ENCODE assay signal across 8 cellular contexts in genomic region chr5:143016777-143017374, GRCh38.
DNase-seq lines count a peak whose midpoint lies in the region; ATAC-seq and TF ChIP-seq lines count a peak whose summit lies in the region.

No MANE protein-coding gene starts in this region.

- DNase-seq in A172 (ENCODE audit: low spot score) (peak; percentile 64), GM06990 (ENCODE audit: extremely low read depth, insufficient read length) (no peak), NCI-H774 (lab: John Stamatoyannopoulos, UW) (peak; percentile 11), kidney epithelial cell (ENCODE audit: low read depth) (no peak), putamen (ENCODE audit: low spot score) (no peak), RKO (ENCODE audit: low spot score) (no peak)
- DNase-seq in activated naive CD8-positive, alpha-beta T cell treated with anti-CD3 and anti-CD28 coated beads for 36 hours: peak; percentile 36

- no peak for ATAC-seq in GM18505 (IDR thresholded peaks at IDR 0.05; ENCODE audit: unreplicated experiment)

- H3K4me3 ChIP-seq in GM06990 (replicated peaks; ENCODE audit: low read depth, low read length) (no peak overlapping the region), kidney epithelial cell (ENCODE audit: low read depth, low read length) (no peak overlapping the region)

- H3K4me1 Mint-ChIP-seq in activated naive CD8-positive, alpha-beta T cell treated with anti-CD3 and anti-CD28 coated beads for 36 hours: peaks cover 32% of the 10 kb centered on the region

- no peaks in the 10 kb centered on the region for H3K27me3 ChIP-seq in GM06990 (replicated peaks; ENCODE audit: control insufficient read depth, insufficient read depth, low read length)
- no peaks in the 10 kb centered on the region for H3K27me3 ChIP-seq in kidney epithelial cell (ENCODE audit: control insufficient read depth, insufficient read depth, low read length)

- TF ChIP-seq POLR2A in GM18505 (IDR thresholded peaks at IDR 0.05; ENCODE audit: borderline replicate concordance, extremely low read depth, insufficient read depth, insufficient read length): no peak

- no peaks in the 10 kb centered on the region for H3K36me3 ChIP-seq in GM06990 (ENCODE audit: control insufficient read depth, insufficient read depth, low read length)
- H3K36me3 ChIP-seq in kidney epithelial cell (ENCODE audit: control insufficient read depth, insufficient read depth, low read length): no peaks in the 10 kb centered on the region

- H3K27me3 Mint-ChIP-seq in activated naive CD8-positive, alpha-beta T cell treated with anti-CD3 and anti-CD28 coated beads for 36 hours: no peaks in the 10 kb centered on the region

- H3K27ac Mint-ChIP-seq in activated naive CD8-positive, alpha-beta T cell treated with anti-CD3 and anti-CD28 coated beads for 36 hours: no peak overlapping the region

- H3K4me3 Mint-ChIP-seq in activated naive CD8-positive, alpha-beta T cell treated with anti-CD3 and anti-CD28 coated beads for 36 hours: no peak overlapping the region

- peak; percentile 77 for TF ChIP-seq CTCF in GM06990 (IDR thresholded peaks at IDR 0.05; ENCODE audit: insufficient read depth, low read length, poor library complexity, severe bottlenecking)
- TF ChIP-seq CTCF in kidney epithelial cell (IDR thresholded peaks at IDR 0.05; ENCODE audit: insufficient read depth, low read length, poor library complexity, severe bottlenecking): peak; percentile 31

- H3K36me3 Mint-ChIP-seq in activated naive CD8-positive, alpha-beta T cell treated with anti-CD3 and anti-CD28 coated beads for 36 hours: peaks cover 51% of the 10 kb centered on the region

- peaks cover 9% of the 10 kb centered on the region for H3K9me3 Mint-ChIP-seq in activated naive CD8-positive, alpha-beta T cell treated with anti-CD3 and anti-CD28 coated beads for 36 hours

Comparison
In these comparisons a context has a peak if more than half of its experiments do, and no peak if none do; other contexts are left out.
1. DNase-seq: peak in A172 (single experiment), NCI-H774 (single experiment) and activated naive CD8-positive, alpha-beta T cell treated with anti-CD3 and anti-CD28 coated beads for 36 hours (single experiment); none in GM06990 (single experiment), kidney epithelial cell (single experiment), putamen (single experiment) and RKO (single experiment).